Comparison of ENCODE assay signal across 1 cellular context in genomic region chr12:102417055-102417454, GRCh38.
TF ChIP-seq lines count a peak whose summit lies in the region.

No MANE protein-coding gene starts in this region.

TF ChIP-seq in HepG2, 621 proteins besides CTCF, POLR2A, EP300 and RAD21 (continued from another document and continues in another):
- no peak for TF ChIP-seq ZNF580 (CRISPR knock-in tag; IDR thresholded peaks at IDR 0.05; ENCODE audit: borderline replicate concordance, low read depth)
- TF ChIP-seq ZNF619 (CRISPR knock-in tag; IDR thresholded peaks at IDR 0.05): no peak
- TF ChIP-seq ZNF687 (CRISPR knock-in tag; IDR thresholded peaks at IDR 0.05): no peak
- TF ChIP-seq, protein P1, sequence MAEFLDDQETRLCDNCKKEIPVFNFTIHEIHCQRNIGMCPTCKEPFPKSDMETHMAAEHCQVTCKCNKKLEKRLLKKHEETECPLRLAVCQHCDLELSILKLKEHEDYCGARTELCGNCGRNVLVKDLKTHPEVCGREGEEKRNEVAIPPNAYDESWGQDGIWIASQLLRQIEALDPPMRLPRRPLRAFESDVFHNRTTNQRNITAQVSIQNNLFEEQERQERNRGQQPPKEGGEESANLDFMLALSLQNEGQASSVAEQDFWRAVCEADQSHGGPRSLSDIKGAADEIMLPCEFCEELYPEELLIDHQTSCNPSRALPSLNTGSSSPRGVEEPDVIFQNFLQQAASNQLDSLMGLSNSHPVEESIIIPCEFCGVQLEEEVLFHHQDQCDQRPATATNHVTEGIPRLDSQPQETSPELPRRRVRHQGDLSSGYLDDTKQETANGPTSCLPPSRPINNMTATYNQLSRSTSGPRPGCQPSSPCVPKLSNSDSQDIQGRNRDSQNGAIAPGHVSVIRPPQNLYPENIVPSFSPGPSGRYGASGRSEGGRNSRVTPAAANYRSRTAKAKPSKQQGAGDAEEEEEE (CRISPR knock-in tag; IDR thresholded peaks at IDR 0.05; ENCODE audit: borderline replicate concordance): no peak
- no peak for TF ChIP-seq ZBTB42 (CRISPR knock-in tag; IDR thresholded peaks at IDR 0.05)
- TF ChIP-seq, protein P2, sequence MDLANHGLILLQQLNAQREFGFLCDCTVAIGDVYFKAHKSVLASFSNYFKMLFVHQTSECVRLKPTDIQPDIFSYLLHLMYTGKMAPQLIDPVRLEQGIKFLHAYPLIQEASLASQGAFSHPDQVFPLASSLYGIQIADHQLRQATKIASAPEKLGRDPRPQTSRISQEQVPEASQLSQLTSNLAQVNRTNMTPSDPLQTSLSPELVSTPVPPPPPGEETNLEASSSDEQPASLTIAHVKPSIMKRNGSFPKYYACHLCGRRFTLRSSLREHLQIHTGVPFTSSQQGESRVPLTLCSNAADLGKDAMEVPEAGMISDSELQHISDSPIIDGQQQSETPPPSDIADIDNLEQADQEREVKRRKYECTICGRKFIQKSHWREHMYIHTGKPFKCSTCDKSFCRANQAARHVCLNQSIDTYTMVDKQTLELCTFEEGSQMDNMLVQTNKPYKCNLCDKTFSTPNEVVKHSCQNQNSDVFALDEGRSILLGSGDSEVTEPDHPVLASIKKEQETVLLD (CRISPR knock-in tag; IDR thresholded peaks at IDR 0.05; ENCODE audit: low read depth): no peak
- no peak for TF ChIP-seq ARNT (IDR thresholded peaks at IDR 0.05)
- no peak for TF ChIP-seq SNAPC5 (CRISPR knock-in tag; IDR thresholded peaks at IDR 0.05; ENCODE audit: borderline replicate concordance)
- TF ChIP-seq ZNF781 (CRISPR knock-in tag; IDR thresholded peaks at IDR 0.05; ENCODE audit: borderline replicate concordance, not compliant biosample characterization): no peak
- TF ChIP-seq ZFP1 (CRISPR knock-in tag; IDR thresholded peaks at IDR 0.05): no peak
- TF ChIP-seq MYNN (CRISPR knock-in tag; IDR thresholded peaks at IDR 0.05; ENCODE audit: low read depth): no peak
- TF ChIP-seq ZNF670 (CRISPR knock-in tag; IDR thresholded peaks at IDR 0.05; ENCODE audit: borderline replicate concordance): 0 out of 2 replicates have a peak, but pooled peaks have one; percentile 31
- peak; percentile 81 for TF ChIP-seq HNF1A (IDR thresholded peaks at IDR 0.05; ENCODE audit: low read depth)
- TF ChIP-seq HNF1A (CRISPR knock-in tag; IDR thresholded peaks at IDR 0.05; ENCODE audit: borderline replicate concordance): peak; percentile 82; the same call in 1 of the 2 replicates
- TF ChIP-seq TFAP4 (IDR thresholded peaks at IDR 0.05; ENCODE audit: borderline replicate concordance, low read depth): no peak
- TF ChIP-seq ZSCAN30 (CRISPR knock-in tag; IDR thresholded peaks at IDR 0.05): no peak
- TF ChIP-seq, protein P3, sequence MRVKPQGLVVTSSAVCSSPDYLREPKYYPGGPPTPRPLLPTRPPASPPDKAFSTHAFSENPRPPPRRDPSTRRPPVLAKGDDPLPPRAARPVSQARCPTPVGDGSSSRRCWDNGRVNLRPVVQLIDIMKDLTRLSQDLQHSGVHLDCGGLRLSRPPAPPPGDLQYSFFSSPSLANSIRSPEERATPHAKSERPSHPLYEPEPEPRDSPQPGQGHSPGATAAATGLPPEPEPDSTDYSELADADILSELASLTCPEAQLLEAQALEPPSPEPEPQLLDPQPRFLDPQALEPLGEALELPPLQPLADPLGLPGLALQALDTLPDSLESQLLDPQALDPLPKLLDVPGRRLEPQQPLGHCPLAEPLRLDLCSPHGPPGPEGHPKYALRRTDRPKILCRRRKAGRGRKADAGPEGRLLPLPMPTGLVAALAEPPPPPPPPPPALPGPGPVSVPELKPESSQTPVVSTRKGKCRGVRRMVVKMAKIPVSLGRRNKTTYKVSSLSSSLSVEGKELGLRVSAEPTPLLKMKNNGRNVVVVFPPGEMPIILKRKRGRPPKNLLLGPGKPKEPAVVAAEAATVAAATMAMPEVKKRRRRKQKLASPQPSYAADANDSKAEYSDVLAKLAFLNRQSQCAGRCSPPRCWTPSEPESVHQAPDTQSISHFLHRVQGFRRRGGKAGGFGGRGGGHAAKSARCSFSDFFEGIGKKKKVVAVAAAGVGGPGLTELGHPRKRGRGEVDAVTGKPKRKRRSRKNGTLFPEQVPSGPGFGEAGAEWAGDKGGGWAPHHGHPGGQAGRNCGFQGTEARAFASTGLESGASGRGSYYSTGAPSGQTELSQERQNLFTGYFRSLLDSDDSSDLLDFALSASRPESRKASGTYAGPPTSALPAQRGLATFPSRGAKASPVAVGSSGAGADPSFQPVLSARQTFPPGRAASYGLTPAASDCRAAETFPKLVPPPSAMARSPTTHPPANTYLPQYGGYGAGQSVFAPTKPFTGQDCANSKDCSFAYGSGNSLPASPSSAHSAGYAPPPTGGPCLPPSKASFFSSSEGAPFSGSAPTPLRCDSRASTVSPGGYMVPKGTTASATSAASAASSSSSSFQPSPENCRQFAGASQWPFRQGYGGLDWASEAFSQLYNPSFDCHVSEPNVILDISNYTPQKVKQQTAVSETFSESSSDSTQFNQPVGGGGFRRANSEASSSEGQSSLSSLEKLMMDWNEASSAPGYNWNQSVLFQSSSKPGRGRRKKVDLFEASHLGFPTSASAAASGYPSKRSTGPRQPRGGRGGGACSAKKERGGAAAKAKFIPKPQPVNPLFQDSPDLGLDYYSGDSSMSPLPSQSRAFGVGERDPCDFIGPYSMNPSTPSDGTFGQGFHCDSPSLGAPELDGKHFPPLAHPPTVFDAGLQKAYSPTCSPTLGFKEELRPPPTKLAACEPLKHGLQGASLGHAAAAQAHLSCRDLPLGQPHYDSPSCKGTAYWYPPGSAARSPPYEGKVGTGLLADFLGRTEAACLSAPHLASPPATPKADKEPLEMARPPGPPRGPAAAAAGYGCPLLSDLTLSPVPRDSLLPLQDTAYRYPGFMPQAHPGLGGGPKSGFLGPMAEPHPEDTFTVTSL (CRISPR knock-in tag; IDR thresholded peaks at IDR 0.05; ENCODE audit: borderline replicate concordance): peak; percentile 72; the same call in 1 of the 2 replicates
- TF ChIP-seq GATAD1 (CRISPR knock-in tag; IDR thresholded peaks at IDR 0.05): no peak
- no peak for TF ChIP-seq ZNF891 (CRISPR knock-in tag; IDR thresholded peaks at IDR 0.05)
- TF ChIP-seq, protein P4, sequence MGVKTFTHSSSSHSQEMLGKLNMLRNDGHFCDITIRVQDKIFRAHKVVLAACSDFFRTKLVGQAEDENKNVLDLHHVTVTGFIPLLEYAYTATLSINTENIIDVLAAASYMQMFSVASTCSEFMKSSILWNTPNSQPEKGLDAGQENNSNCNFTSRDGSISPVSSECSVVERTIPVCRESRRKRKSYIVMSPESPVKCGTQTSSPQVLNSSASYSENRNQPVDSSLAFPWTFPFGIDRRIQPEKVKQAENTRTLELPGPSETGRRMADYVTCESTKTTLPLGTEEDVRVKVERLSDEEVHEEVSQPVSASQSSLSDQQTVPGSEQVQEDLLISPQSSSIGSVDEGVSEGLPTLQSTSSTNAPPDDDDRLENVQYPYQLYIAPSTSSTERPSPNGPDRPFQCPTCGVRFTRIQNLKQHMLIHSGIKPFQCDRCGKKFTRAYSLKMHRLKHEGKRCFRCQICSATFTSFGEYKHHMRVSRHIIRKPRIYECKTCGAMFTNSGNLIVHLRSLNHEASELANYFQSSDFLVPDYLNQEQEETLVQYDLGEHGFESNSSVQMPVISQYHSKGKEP (CRISPR knock-in tag; IDR thresholded peaks at IDR 0.05): no peak
- TF ChIP-seq ZNF773 (CRISPR knock-in tag; IDR thresholded peaks at IDR 0.05; ENCODE audit: borderline replicate concordance): no peak
- no peak for TF ChIP-seq ZNF614 (CRISPR knock-in tag; IDR thresholded peaks at IDR 0.05; ENCODE audit: borderline replicate concordance)
- TF ChIP-seq SIX4 (CRISPR knock-in tag; IDR thresholded peaks at IDR 0.05): no peak
- no peak for TF ChIP-seq ETV6 (CRISPR knock-in tag; conservative IDR thresholded peaks at IDR 0.05)
- TF ChIP-seq, protein P5, sequence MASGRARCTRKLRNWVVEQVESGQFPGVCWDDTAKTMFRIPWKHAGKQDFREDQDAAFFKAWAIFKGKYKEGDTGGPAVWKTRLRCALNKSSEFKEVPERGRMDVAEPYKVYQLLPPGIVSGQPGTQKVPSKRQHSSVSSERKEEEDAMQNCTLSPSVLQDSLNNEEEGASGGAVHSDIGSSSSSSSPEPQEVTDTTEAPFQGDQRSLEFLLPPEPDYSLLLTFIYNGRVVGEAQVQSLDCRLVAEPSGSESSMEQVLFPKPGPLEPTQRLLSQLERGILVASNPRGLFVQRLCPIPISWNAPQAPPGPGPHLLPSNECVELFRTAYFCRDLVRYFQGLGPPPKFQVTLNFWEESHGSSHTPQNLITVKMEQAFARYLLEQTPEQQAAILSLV (CRISPR knock-in tag; IDR thresholded peaks at IDR 0.05; ENCODE audit: borderline replicate concordance): no peak
- no peak for TF ChIP-seq ZNF839 (CRISPR knock-in tag; IDR thresholded peaks at IDR 0.05; ENCODE audit: borderline replicate concordance)
- TF ChIP-seq ASH2L (IDR thresholded peaks at IDR 0.05; ENCODE audit: insufficient read length, low read depth, low read length): no peak
- no peak for TF ChIP-seq GLI4 (CRISPR knock-in tag; IDR thresholded peaks at IDR 0.05; ENCODE audit: borderline replicate concordance)
- TF ChIP-seq, protein P6, sequence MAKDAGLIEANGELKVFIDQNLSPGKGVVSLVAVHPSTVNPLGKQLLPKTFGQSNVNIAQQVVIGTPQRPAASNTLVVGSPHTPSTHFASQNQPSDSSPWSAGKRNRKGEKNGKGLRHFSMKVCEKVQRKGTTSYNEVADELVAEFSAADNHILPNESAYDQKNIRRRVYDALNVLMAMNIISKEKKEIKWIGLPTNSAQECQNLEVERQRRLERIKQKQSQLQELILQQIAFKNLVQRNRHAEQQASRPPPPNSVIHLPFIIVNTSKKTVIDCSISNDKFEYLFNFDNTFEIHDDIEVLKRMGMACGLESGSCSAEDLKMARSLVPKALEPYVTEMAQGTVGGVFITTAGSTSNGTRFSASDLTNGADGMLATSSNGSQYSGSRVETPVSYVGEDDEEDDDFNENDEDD (CRISPR knock-in tag; IDR thresholded peaks at IDR 0.05; ENCODE audit: borderline replicate concordance): no peak
- no peak for TF ChIP-seq ZMAT5 (CRISPR knock-in tag; IDR thresholded peaks at IDR 0.05; ENCODE audit: borderline replicate concordance, low read depth)
- peak; percentile 84 for TF ChIP-seq CEBPB (IDR thresholded peaks at IDR 0.05; ENCODE audit: borderline replicate concordance, low read depth, low read length)
- no peak for TF ChIP-seq NFE2L2 (IDR thresholded peaks at IDR 0.05; ENCODE audit: low read length)
- TF ChIP-seq ZNF350 (CRISPR knock-in tag; IDR thresholded peaks at IDR 0.05; ENCODE audit: borderline replicate concordance, low read depth): no peak
